ENCODE assay signal across 1 cellular context in genomic region chr7:94441138-94441537, GRCh38.
A peak's percentile ranks its signal among the peaks of the same experiment; 100 is the strongest.
TF ChIP-seq lines count a peak whose summit lies in the region.

No MANE protein-coding gene starts in this region.

TF ChIP-seq in HEK293, 187 proteins besides CTCF, POLR2A, EP300 and RAD21:
- TF ChIP-seq ZBTB11 (tag by site-specific recombination; conservative IDR thresholded peaks at IDR 0.05; ENCODE audit: low read depth) = no peak
- TF ChIP-seq ZNF121 (tag by site-specific recombination; IDR thresholded peaks at IDR 0.05) = 0 out of 2 replicates have a peak, but pooled peaks have one; percentile 26
- TF ChIP-seq ZNF146 (tag by site-specific recombination; IDR thresholded peaks at IDR 0.05) = no peak
